ENCODE assay signal across 1 cellular context in genomic region chr7:2111568-2111967, GRCh38.
TF ChIP-seq lines count a peak whose summit lies in the region.

No MANE protein-coding gene starts in this region.

TF ChIP-seq in WTC11, 78 proteins besides CTCF, POLR2A, EP300 and RAD21:
- TF ChIP-seq USF1 (CRISPR knock-in tag; IDR thresholded peaks at IDR 0.05) (no peak), ESRRA (CRISPR knock-in tag; IDR thresholded peaks at IDR 0.05; ENCODE audit: borderline replicate concordance) (no peak), MXD4 (CRISPR knock-in tag; IDR thresholded peaks at IDR 0.05; ENCODE audit: borderline replicate concordance) (no peak), SOX15 (CRISPR knock-in tag; IDR thresholded peaks at IDR 0.05) (no peak), E2F5 (CRISPR knock-in tag; IDR thresholded peaks at IDR 0.05) (no peak), ZNF263 (CRISPR knock-in tag; IDR thresholded peaks at IDR 0.05; ENCODE audit: low read depth) (no peak), MLX (CRISPR knock-in tag; IDR thresholded peaks at IDR 0.05) (no peak), FOXP1 (CRISPR knock-in tag; IDR thresholded peaks at IDR 0.05; ENCODE audit: borderline replicate concordance) (no peak), ZNF423 (CRISPR knock-in tag; IDR thresholded peaks at IDR 0.05) (no peak), CREM (CRISPR knock-in tag; IDR thresholded peaks at IDR 0.05) (no peak), ZNF317 (CRISPR knock-in tag; IDR thresholded peaks at IDR 0.05; ENCODE audit: borderline replicate concordance, low read depth) (no peak), NFYB (CRISPR knock-in tag; conservative IDR thresholded peaks at IDR 0.05; ENCODE audit: low read depth) (no peak), SMAD3 (CRISPR knock-in tag; IDR thresholded peaks at IDR 0.05; ENCODE audit: borderline replicate concordance) (no peak), TCF7 (CRISPR knock-in tag; IDR thresholded peaks at IDR 0.05; ENCODE audit: low read depth) (no peak), HMGXB4 (CRISPR knock-in tag; IDR thresholded peaks at IDR 0.05) (no peak), ZNF425 (CRISPR knock-in tag; conservative IDR thresholded peaks at IDR 0.05) (no peak), TP53 (CRISPR knock-in tag; IDR thresholded peaks at IDR 0.05) (no peak), ERG (CRISPR knock-in tag; IDR thresholded peaks at IDR 0.05) (no peak), NFATC4 (CRISPR knock-in tag; IDR thresholded peaks at IDR 0.05) (no peak)
